ENCODE assay signal across 10 cellular contexts in the genomic region with DNA sequence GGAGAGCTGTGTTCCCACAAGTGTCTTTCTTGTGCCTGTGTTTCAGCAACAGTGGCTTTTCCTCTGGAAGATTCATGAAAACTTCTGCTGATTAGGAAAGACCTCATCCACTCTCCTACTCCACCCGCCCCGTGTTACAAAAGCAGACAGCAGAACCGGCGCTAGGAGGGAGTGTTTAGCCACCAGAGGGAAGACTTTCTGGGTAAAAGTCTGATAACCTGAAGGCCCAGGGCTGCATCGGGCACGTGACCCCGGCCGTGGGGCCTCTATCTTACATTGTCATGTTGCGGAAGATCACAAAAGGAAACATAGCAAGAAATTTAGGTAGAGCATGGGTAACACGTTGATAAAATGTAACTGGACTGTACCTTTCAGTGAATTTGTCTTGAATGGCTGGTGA. TPM values are rescaled to one million over a fixed set of nuclear protein-coding genes. Genes with fewer than 3 reads are reported as not detected.
DNase-seq lines count a peak whose midpoint lies in the region; ATAC-seq and TF ChIP-seq lines count a peak whose summit lies in the region.
"Had no signal": no experiment of that assay in that cellular context is flagged by ENCODE, and none has a peak within 500 bp of the region (broad histone marks: within the 10 kb centered on the region; RNA-seq: fewer than 3 reads in every experiment).

No MANE protein-coding gene starts in this region.

- H3K4me2 ChIP-seq in SK-N-SH: no peak overlapping the region

- H3K4me3 ChIP-seq in AG09309 (ENCODE audit: control insufficient read depth, low read depth, low read length) (no peak overlapping the region), SK-N-SH (ENCODE audit: low read depth in 2 of 2, low read length in 1 of 2) (no peak overlapping the region; a peak in 1 of 4 replicates)
- H3K4me3 ChIP-seq: stomach had no signal

- no peaks in the 10 kb centered on the region for H3K36me3 ChIP-seq in SK-N-SH (replicated peaks in 1 of 2; ENCODE audit: control insufficient read depth in 1 of 2, insufficient read depth in 2 of 2, low read length in 1 of 2)
- H3K36me3 ChIP-seq: stomach had no signal

- no peak for TF ChIP-seq EP300 in SK-N-SH (IDR thresholded peaks at IDR 0.05; ENCODE audit: borderline replicate concordance in 1 of 2, low read depth in 1 of 2, low read length in 1 of 2)

- H2AFZ ChIP-seq in SK-N-SH (ENCODE audit: low read depth): no peak overlapping the region

- H3F3A ChIP-seq in SK-N-SH (replicated peaks; ENCODE audit: insufficient read depth): no peaks in the 10 kb centered on the region

- H4K20me1 ChIP-seq in SK-N-SH (ENCODE audit: insufficient read depth): no peaks in the 10 kb centered on the region

- H3K9ac ChIP-seq in SK-N-SH: no peak overlapping the region

- peak; percentile 48 for TF ChIP-seq CTCF in AG09309 (IDR thresholded peaks at IDR 0.05; ENCODE audit: control insufficient read depth, insufficient read depth, low read depth, low read length, missing control alignments)
- TF ChIP-seq CTCF in SK-N-SH (IDR thresholded peaks at IDR 0.05): peak; percentile 33; the same call in 1 of the 2 replicates

- no peaks in the 10 kb centered on the region for H3K9me2 ChIP-seq in SK-N-SH

- POLR2A ChIA-PET in SK-N-SH (lab: Yijun Ruan, JAX): no interaction called here

- CTCF ChIA-PET in SK-N-SH (lab: Yijun Ruan, JAX): interaction anchor here (4.7 kb wide), 1 partner anchor 9 kb away, joined by 21 read pairs; no protein-coding TSS in a partner anchor

- H3K27me3 ChIP-seq in SK-N-SH (ENCODE audit: insufficient read depth): peaks cover 12% of the 10 kb centered on the region

- H3K79me2 ChIP-seq in SK-N-SH (ENCODE audit: insufficient read depth): no peaks in the 10 kb centered on the region

- no peak overlapping the region for H3K27ac ChIP-seq in SK-N-SH (ENCODE audit: low read depth in 2 of 2, low read length in 1 of 2)
- H3K27ac ChIP-seq: stomach had no signal

- peak; percentile 59 for ATAC-seq in GM19351 (IDR thresholded peaks at IDR 0.05; ENCODE audit: unreplicated experiment)

- WGBS in SK-N-SH (ENCODE audit: low lambda C conversion rate): 6% methylated on average over 10 of the region's 10 CpGs

- TF ChIP-seq RAD21 in SK-N-SH (IDR thresholded peaks at IDR 0.05; ENCODE audit: low read length): no peak

- DNase-seq in AG09309 (ENCODE audit: low read depth) (no peak), SK-N-SH (no peak), iPS-NIHi7 (ENCODE audit: extremely low spot score) (peak; percentile 74), NCI-H524 treated with DMSO at 0.1 percent for 48 hours (lab: John Stamatoyannopoulos, UW) (no peak), NCI-H2029 (lab: John Stamatoyannopoulos, UW) (no peak), SHP77 (lab: John Stamatoyannopoulos, UW) (no peak), HuH-7.5 (ENCODE audit: low spot score) (no peak)
- DNase-seq: NCI-H187, stomach had no signal

- H3K9me3 ChIP-seq in SK-N-SH: no peaks in the 10 kb centered on the region

- no peaks in the 10 kb centered on the region for H3K4me1 ChIP-seq in SK-N-SH (ENCODE audit: control insufficient read depth in 1 of 2, insufficient read depth in 2 of 2, low read depth in 1 of 2, low read length in 1 of 2)
- H3K4me1 ChIP-seq: stomach had no signal

TF ChIP-seq in SK-N-SH, 30 proteins besides CTCF, POLR2A, EP300 and RAD21:
- TF ChIP-seq, protein P1, sequence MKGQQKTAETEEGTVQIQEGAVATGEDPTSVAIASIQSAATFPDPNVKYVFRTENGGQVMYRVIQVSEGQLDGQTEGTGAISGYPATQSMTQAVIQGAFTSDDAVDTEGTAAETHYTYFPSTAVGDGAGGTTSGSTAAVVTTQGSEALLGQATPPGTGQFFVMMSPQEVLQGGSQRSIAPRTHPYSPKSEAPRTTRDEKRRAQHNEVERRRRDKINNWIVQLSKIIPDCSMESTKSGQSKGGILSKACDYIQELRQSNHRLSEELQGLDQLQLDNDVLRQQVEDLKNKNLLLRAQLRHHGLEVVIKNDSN (IDR thresholded peaks at IDR 0.05; ENCODE audit: borderline replicate concordance, low read depth): peak; percentile 55; the same call in 1 of the 2 replicates
- TF ChIP-seq IRF3 (IDR thresholded peaks at IDR 0.05; ENCODE audit: low read depth, low read length): no peak
- TF ChIP-seq, protein P2, sequence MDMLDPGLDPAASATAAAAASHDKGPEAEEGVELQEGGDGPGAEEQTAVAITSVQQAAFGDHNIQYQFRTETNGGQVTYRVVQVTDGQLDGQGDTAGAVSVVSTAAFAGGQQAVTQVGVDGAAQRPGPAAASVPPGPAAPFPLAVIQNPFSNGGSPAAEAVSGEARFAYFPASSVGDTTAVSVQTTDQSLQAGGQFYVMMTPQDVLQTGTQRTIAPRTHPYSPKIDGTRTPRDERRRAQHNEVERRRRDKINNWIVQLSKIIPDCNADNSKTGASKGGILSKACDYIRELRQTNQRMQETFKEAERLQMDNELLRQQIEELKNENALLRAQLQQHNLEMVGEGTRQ (IDR thresholded peaks at IDR 0.05; ENCODE audit: borderline replicate concordance, low read depth, low read length): no peak

RNA-seq across cellular contexts. Expression of gene DMRT2, which starts 32.0 kb away (rescaled TPM):
- polyA plus RNA-seq in SK-N-SH (2012; rRNA removed): not detected in 2 replicates
- polyA plus RNA-seq in SK-N-SH (2012; cell fraction: cytosol; rRNA removed): not detected in 2 replicates
- polyA plus RNA-seq in SK-N-SH (2012; cell fraction: nucleus; rRNA removed): not detected in 2 replicates

RNA-seq across cellular contexts. Expression of gene DMRT3, which starts 41.7 kb away (rescaled TPM):
- polyA plus RNA-seq in SK-N-SH (2012; rRNA removed): not detected in 2 replicates
- polyA plus RNA-seq in SK-N-SH (2012; cell fraction: cytosol; rRNA removed): not detected in 2 replicates
- polyA plus RNA-seq in SK-N-SH (2012; cell fraction: nucleus; rRNA removed): not detected in 2 replicates
